Comparison of ENCODE assay signal across 10 cellular contexts in genomic region chr19:2488405-2488941, GRCh38. TPM values are rescaled to one million over a fixed set of nuclear protein-coding genes. Genes with fewer than 3 reads are reported as not detected.
DNase-seq lines count a peak whose midpoint lies in the region; ATAC-seq and TF ChIP-seq lines count a peak whose summit lies in the region.
"Had no signal": no experiment of that assay in that cellular context is flagged by ENCODE, and none has a peak within 500 bp of the region (broad histone marks: within the 10 kb centered on the region; RNA-seq: fewer than 3 reads in every experiment).

No MANE protein-coding gene starts in this region.

- H4K12ac ChIP-seq in trophoblast cell (ENCODE audit: low read depth, low read length), result no peak overlapping the region

- no peak overlapping the region for H3K23ac ChIP-seq in trophoblast cell (ENCODE audit: low read length)

- peak overlapping the region; percentile 9 for H3K14ac ChIP-seq in trophoblast cell (ENCODE audit: low read length)

- peak overlapping the region; percentile 30 for H2BK12ac ChIP-seq in trophoblast cell (ENCODE audit: low read length)

- peaks cover 87% of the 10 kb centered on the region for H3K4me1 ChIP-seq in BLaER1
- H3K4me1 ChIP-seq in Peyer's patch, result peaks cover 5 to 39% (median 28%) of the 10 kb centered on the region in 4 donors
- H3K4me1 ChIP-seq in gastroesophageal sphincter, result peaks cover 0 to 40% (median 32%) of the 10 kb centered on the region in 3 donors
- peaks cover 12 to 21% of the 10 kb centered on the region in 2 experiments for H3K4me1 ChIP-seq in trophoblast cell (ENCODE audit: control insufficient read depth in 1 of 2, insufficient read depth in 2 of 2, low read length in 2 of 2)
- H3K4me1 ChIP-seq in SJCRH30, result peaks cover 12% of the 10 kb centered on the region

- WGBS in gastroesophageal sphincter (ENCODE audit: low coverage in 1 of 2), 2 donors, result 0% methylated on average over 6 of the region's 32 CpGs; no CpG with 5 or more reads in 1 of the 2 donors
- WGBS in trophoblast cell (ENCODE audit: extremely low coverage, insufficient coverage, insufficient read length), result no CpG with 5 or more reads among the region's 32 CpGs

- no peak overlapping the region for H4K8ac ChIP-seq in trophoblast cell (ENCODE audit: low read depth, low read length)

- H3K9ac ChIP-seq in BLaER1, result no peak overlapping the region
- H3K9ac ChIP-seq in trophoblast cell (ENCODE audit: low read length), result no peak overlapping the region

- TF ChIP-seq POLR2A in Peyer's patch (IDR thresholded peaks at IDR 0.05) (no peak), gastroesophageal sphincter (IDR thresholded peaks at IDR 0.05) (no peak)

- no peak overlapping the region for H2BK5ac ChIP-seq in trophoblast cell (ENCODE audit: low read depth, low read length, poor library complexity)

- H2AK5ac ChIP-seq in trophoblast cell (ENCODE audit: low read length), result peak overlapping the region; percentile 17

- H4K91ac ChIP-seq in trophoblast cell (ENCODE audit: low read depth, low read length), result peak overlapping the region; percentile 77

- peaks cover 15% of the 10 kb centered on the region for H3K9me3 ChIP-seq in BLaER1
- peaks cover 0 to 2% (median 1%) of the 10 kb centered on the region in 4 donors for H3K9me3 ChIP-seq in Peyer's patch
- peaks cover 0 to 1% (median 0%) of the 10 kb centered on the region in 3 donors for H3K9me3 ChIP-seq in gastroesophageal sphincter
- peaks cover 15% of the 10 kb centered on the region for H3K9me3 ChIP-seq in trophoblast cell (ENCODE audit: insufficient read depth, low read depth, low read length)
- no peaks in the 10 kb centered on the region for H3K9me3 ChIP-seq in SJCRH30 (replicated peaks)

- H3K4me2 ChIP-seq in BLaER1 (peak overlapping the region; percentile 97), trophoblast cell (ENCODE audit: low read length) (peak overlapping the region; percentile 8)

- peaks cover 8% of the 10 kb centered on the region; the same call in 1 of the 2 replicates for H4K20me1 ChIP-seq in BLaER1

- no peak overlapping the region for H3K18ac ChIP-seq in trophoblast cell (ENCODE audit: low read length)

- H3K4me3 ChIP-seq in BLaER1 (peak overlapping the region; percentile 55; the same call in 1 of the 2 replicates), Peyer's patch (peak overlapping the region; percentile 23 to 58 (median 48)), gastroesophageal sphincter (peak overlapping the region; percentile 28 to 63), trophoblast cell (ENCODE audit: low read depth, low read length) (no peak overlapping the region), SJCRH30 (no peak overlapping the region)

- no peaks in the 10 kb centered on the region for H3K79me2 ChIP-seq in trophoblast cell (ENCODE audit: control insufficient read depth, insufficient read depth, low read length, poor library complexity)

- TF ChIP-seq EP300 in gastroesophageal sphincter (IDR thresholded peaks at IDR 0.05), result no peak

- H3K27me3 ChIP-seq in BLaER1, result peaks cover 25% of the 10 kb centered on the region
- H3K27me3 ChIP-seq in Peyer's patch, result no peaks in the 10 kb centered on the region
- no peaks in the 10 kb centered on the region for H3K27me3 ChIP-seq in gastroesophageal sphincter
- H3K27me3 ChIP-seq in trophoblast cell (ENCODE audit: insufficient read depth, low read length), result no peaks in the 10 kb centered on the region
- no peaks in the 10 kb centered on the region for H3K27me3 ChIP-seq in SJCRH30

- no peaks in the 10 kb centered on the region for H3K36me3 ChIP-seq in BLaER1
- H3K36me3 ChIP-seq in Peyer's patch, result no peaks in the 10 kb centered on the region
- H3K36me3 ChIP-seq in gastroesophageal sphincter, result no peaks in the 10 kb centered on the region
- H3K36me3 ChIP-seq in trophoblast cell (ENCODE audit: control insufficient read depth in 1 of 2, insufficient read depth in 2 of 2, low read length in 2 of 2), result no peaks in the 10 kb centered on the region
- no peaks in the 10 kb centered on the region for H3K36me3 ChIP-seq in SJCRH30

- H3K79me1 ChIP-seq in trophoblast cell (ENCODE audit: low read length), result peaks cover 27% of the 10 kb centered on the region

- H2BK120ac ChIP-seq in trophoblast cell (ENCODE audit: insufficient read depth, low read length, poor library complexity), result peak overlapping the region; percentile 50

- DNase-seq in Peyer's patch (peak in 2 of 3 donors; percentile 74 to 76), trophoblast cell (no peak), anterior cingulate cortex (lab: John Stamatoyannopoulos, UW) (no peak), SJCRH30 (no peak)
- DNase-seq: erythroblast, NCI-H748 treated with DMSO at 0.1 percent for 48 hours had no signal

- ATAC-seq in gastroesophageal sphincter (no peak), HG03025 (IDR thresholded peaks at IDR 0.05; ENCODE audit: low FRiP score, unreplicated experiment) (no peak), HG03039 (IDR thresholded peaks at IDR 0.05; ENCODE audit: unreplicated experiment) (no peak)

- H2AFZ ChIP-seq in trophoblast cell (ENCODE audit: insufficient read depth, low read length, poor library complexity), result no peak overlapping the region

- H3K27ac ChIP-seq in BLaER1 (0 out of 2 replicates have a peak overlapping the region, but pooled peaks have one; percentile 40), Peyer's patch (peak overlapping the region in 2 of 4 donors; percentile 57 to 69), gastroesophageal sphincter (peak overlapping the region in 3 of 4 donors; percentile 63 to 88 (median 79)), trophoblast cell (ENCODE audit: low read depth, low read length) (peak overlapping the region; percentile 73), SJCRH30 (no peak overlapping the region)

- no peak overlapping the region for H3K4ac ChIP-seq in trophoblast cell (ENCODE audit: low read depth, low read length)

- TF ChIP-seq CTCF in Peyer's patch (IDR thresholded peaks at IDR 0.05) (no peak), gastroesophageal sphincter (IDR thresholded peaks at IDR 0.05) (no peak)

RNA-seq across cellular contexts. Expression of gene GADD45B, which starts 12.5 kb away (rescaled TPM):
- total RNA-seq in Peyer's patch (100 to 1,000 TPM in 1 of 4 donors, 10 to 100 TPM in 3; 35.5 to 278 (median 54.9) TPM), gastroesophageal sphincter (100 to 1,000 TPM in 1 of 4 donors, 10 to 100 TPM in 3; 69.9 to 374 (median 88.7) TPM)
- 89.4 and 93.2 TPM in 2 replicates for polyA plus RNA-seq in trophoblast cell (2013)
- 2.6 and 2.8 TPM in 2 replicates for total RNA-seq in SJCRH30 (2014; rRNA removed; shearing (Covaris generic))

RNA-seq across cellular contexts. Expression of gene LMNB2, which starts 31.7 kb away (rescaled TPM):
- total RNA-seq in Peyer's patch, result 10 to 100 TPM; 21.0 to 52.8 (median 21.4) TPM
- total RNA-seq in gastroesophageal sphincter, result 10 to 100 TPM; 17.4 to 41.5 (median 26.8) TPM
- 103 and 105 TPM in 2 replicates for polyA plus RNA-seq in trophoblast cell (2013)
- total RNA-seq in SJCRH30 (2014; rRNA removed; shearing (Covaris generic)), result 152 and 160 TPM in 2 replicates

Comparison
In these comparisons a context has a peak if more than half of its experiments do, and no peak if none do; other contexts are left out.
1. H3K4me3 ChIP-seq: peak in BLaER1 (single experiment), Peyer's patch (4 of 4) and gastroesophageal sphincter (2 of 2); none in trophoblast cell (single experiment) and SJCRH30 (single experiment).
2. DNase-seq: peak in Peyer's patch (2 of 3); none in trophoblast cell (0 of 2), anterior cingulate cortex (0 of 58) and SJCRH30 (0 of 2).